Comparison of ENCODE assay signal across 1 cellular context in the genomic region with DNA sequence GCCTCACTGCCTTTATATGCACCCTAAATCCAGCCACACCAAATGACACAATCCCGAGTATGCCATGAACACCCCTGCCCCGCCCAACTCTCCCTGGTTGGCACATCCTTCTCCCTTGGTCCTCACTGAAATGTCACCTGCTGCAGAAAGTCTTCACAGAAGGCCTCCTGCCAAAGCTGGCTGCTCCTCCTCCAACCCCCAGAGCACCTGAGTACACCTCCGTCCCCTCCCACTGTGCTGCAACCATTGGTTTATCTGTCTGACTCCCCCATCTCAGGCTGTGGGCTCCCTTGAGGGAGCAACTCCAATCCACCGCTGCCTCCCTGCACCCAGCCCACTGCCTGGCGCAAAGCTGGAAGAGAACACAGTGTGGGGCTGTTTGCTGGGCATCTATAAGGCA.
TF ChIP-seq lines count a peak whose summit lies in the region.

No MANE protein-coding gene starts in this region.

TF ChIP-seq in GM12878, 131 proteins besides CTCF, POLR2A, EP300 and RAD21:
- no peak for TF ChIP-seq CREM (IDR thresholded peaks at IDR 0.05; ENCODE audit: low read depth)
- no peak for TF ChIP-seq ESRRA (IDR thresholded peaks at IDR 0.05; ENCODE audit: low read length)
- TF ChIP-seq NR2F1 (conservative IDR thresholded peaks at IDR 0.05): no peak
- TF ChIP-seq NFIC (IDR thresholded peaks at IDR 0.05; ENCODE audit: low read depth, low read length): no peak
- TF ChIP-seq, protein P1, sequence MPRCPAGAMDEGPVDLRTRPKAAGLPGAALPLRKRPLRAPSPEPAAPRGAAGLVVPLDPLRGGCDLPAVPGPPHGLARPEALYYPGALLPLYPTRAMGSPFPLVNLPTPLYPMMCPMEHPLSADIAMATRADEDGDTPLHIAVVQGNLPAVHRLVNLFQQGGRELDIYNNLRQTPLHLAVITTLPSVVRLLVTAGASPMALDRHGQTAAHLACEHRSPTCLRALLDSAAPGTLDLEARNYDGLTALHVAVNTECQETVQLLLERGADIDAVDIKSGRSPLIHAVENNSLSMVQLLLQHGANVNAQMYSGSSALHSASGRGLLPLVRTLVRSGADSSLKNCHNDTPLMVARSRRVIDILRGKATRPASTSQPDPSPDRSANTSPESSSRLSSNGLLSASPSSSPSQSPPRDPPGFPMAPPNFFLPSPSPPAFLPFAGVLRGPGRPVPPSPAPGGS (IDR thresholded peaks at IDR 0.05; ENCODE audit: borderline replicate concordance, insufficient read depth, low read depth, low read length, poor library complexity, severe bottlenecking): no peak
- TF ChIP-seq HDGF (IDR thresholded peaks at IDR 0.05): 0 out of 2 replicates have a peak, but pooled peaks have one; percentile 15
